Comparison of ENCODE assay signal across 9 cellular contexts in genomic region chr17:82240506-82241182, GRCh38. TPM values are rescaled to one million over a fixed set of nuclear protein-coding genes. Genes with fewer than 3 reads are reported as not detected.
A peak's percentile ranks its signal among the peaks of the same experiment; 100 is the strongest.
DNase-seq lines count a peak whose midpoint lies in the region; ATAC-seq and TF ChIP-seq lines count a peak whose summit lies in the region.
"Had no signal": no experiment of that assay in that cellular context is flagged by ENCODE, and none has a peak within 500 bp of the region (broad histone marks: within the 10 kb centered on the region; RNA-seq: fewer than 3 reads in every experiment).

No MANE protein-coding gene starts in this region.

- TF ChIP-seq EP300 in ovary (IDR thresholded peaks at IDR 0.05): no peak

- WGBS in ovary, 3 donors: 51 to 64% (median 56%) methylated on average over 18 to 20 of the region's 20 CpGs

- H3K4me3 ChIP-seq in BLaER1 (no peak overlapping the region), ovary (no peak overlapping the region)
- H3K4me3 ChIP-seq in effector memory CD4-positive, alpha-beta T cell (ENCODE audit: insufficient read depth, low read depth, low read length, poor library complexity, severe bottlenecking): no peak overlapping the region
- H3K4me3 ChIP-seq: MG63 had no signal

- no peaks in the 10 kb centered on the region for H3K27me3 Mint-ChIP-seq in IgD-negative memory B cell

- H3K36me3 ChIP-seq in BLaER1 (peaks cover 77% of the 10 kb centered on the region), ovary (no peaks in the 10 kb centered on the region)
- peaks cover 35% of the 10 kb centered on the region for H3K36me3 ChIP-seq in effector memory CD4-positive, alpha-beta T cell (ENCODE audit: control insufficient read depth, insufficient read depth, low read length)

- no peaks in the 10 kb centered on the region for H3K9me3 Mint-ChIP-seq in IgD-negative memory B cell

- peak overlapping the region; percentile 99 for H3K4me2 ChIP-seq in BLaER1

- H4K20me1 ChIP-seq in BLaER1: peaks cover 100% of the 10 kb centered on the region

- H3K27me3 ChIP-seq in BLaER1 (no peaks in the 10 kb centered on the region), ovary (no peaks in the 10 kb centered on the region)
- no peaks in the 10 kb centered on the region for H3K27me3 ChIP-seq in effector memory CD4-positive, alpha-beta T cell (replicated peaks; ENCODE audit: control insufficient read depth, insufficient read depth, low read length, poor library complexity, severe bottlenecking)
- H3K27me3 ChIP-seq: MG63 had no signal

- peak overlapping the region in 2 of 3 donors; percentile 67 to 86 for H3K27ac Mint-ChIP-seq in IgD-negative memory B cell

- no peak for DNase-seq in effector memory CD4-positive, alpha-beta T cell
- peak in 2 of 5 donors; percentile 40 to 53 for DNase-seq in ovary
- DNase-seq in OCI-M1 (lab: John Stamatoyannopoulos, UW): no peak
- no peak for DNase-seq in NCI-H187 treated with DMSO at 0.1 percent for 48 hours (lab: John Stamatoyannopoulos, UW)

- peaks cover 10 to 25% (median 16%) of the 10 kb centered on the region in 3 donors for H3K4me1 Mint-ChIP-seq in IgD-negative memory B cell

- H3K36me3 Mint-ChIP-seq in IgD-negative memory B cell: peaks cover 4% of the 10 kb centered on the region

- H3K9me3 ChIP-seq in BLaER1: no peaks in the 10 kb centered on the region
- H3K9me3 ChIP-seq in effector memory CD4-positive, alpha-beta T cell (ENCODE audit: control insufficient read depth, low read length): no peaks in the 10 kb centered on the region
- no peaks in the 10 kb centered on the region for H3K9me3 ChIP-seq in ovary
- H3K9me3 ChIP-seq: MG63 had no signal

- ATAC-seq in GM19463 (IDR thresholded peaks at IDR 0.05; ENCODE audit: unreplicated experiment) (no peak), GM21717 (IDR thresholded peaks at IDR 0.05; ENCODE audit: unreplicated experiment) (no peak)

- peak overlapping the region; percentile 63 for H3K27ac ChIP-seq in BLaER1
- H3K27ac ChIP-seq in effector memory CD4-positive, alpha-beta T cell (ENCODE audit: insufficient read depth, low read length, poor library complexity, severe bottlenecking): peak overlapping the region; percentile 28
- peak overlapping the region; percentile 65 to 67 for H3K27ac ChIP-seq in ovary

- H3K4me1 ChIP-seq in BLaER1 (peaks cover 87% of the 10 kb centered on the region), ovary (ENCODE audit: insufficient read depth) (peaks cover 65% of the 10 kb centered on the region)
- peaks cover 52% of the 10 kb centered on the region for H3K4me1 ChIP-seq in effector memory CD4-positive, alpha-beta T cell (ENCODE audit: control insufficient read depth, insufficient read depth, low read length, poor library complexity, severe bottlenecking)

- H3K9ac ChIP-seq in BLaER1: peak overlapping the region; percentile 45

- no peak for TF ChIP-seq POLR2A in ovary (IDR thresholded peaks at IDR 0.05)

- no peak for TF ChIP-seq CTCF in ovary (IDR thresholded peaks at IDR 0.05)

- intact Hi-C loops in ovary (cut with DNase I): loop anchor here in 2 of 4 donors (1.0 to 10.0 kb wide), 2 partner anchors 13 to 84 kb away; no protein-coding TSS in a partner anchor

- H3K4me3 Mint-ChIP-seq in IgD-negative memory B cell: peak overlapping the region in 1 of 4 donors; percentile 57

RNA-seq across cellular contexts. Expression of gene SLC16A3, which starts 11.8 kb away (rescaled TPM):
- 3.7 TPM for polyA plus RNA-seq in IgD-negative memory B cell
- total RNA-seq in ovary: 10 to 100 TPM; 10.5 to 23.2 (median 18.0) TPM
- polyA plus RNA-seq in ovary: 1 to 10 TPM; 3.5 to 5.0 TPM

RNA-seq across cellular contexts. Expression of gene CCDC57, which starts 28.0 kb away (rescaled TPM):
- polyA plus RNA-seq in IgD-negative memory B cell: 34.1 TPM
- total RNA-seq in ovary: 10 to 100 TPM; 22.9 to 65.0 (median 41.9) TPM
- polyA plus RNA-seq in ovary: 10 to 100 TPM in 1 of 2 donors, 1 to 10 TPM in 1; 7.7 to 22.2 TPM

RNA-seq across cellular contexts. Expression of gene CSNK1D, which starts 32.9 kb away (rescaled TPM):
- 78.3 TPM for polyA plus RNA-seq in IgD-negative memory B cell
- 100 to 1,000 TPM in 5 of 7 donors, 10 to 100 TPM in 2; 46.0 to 160 (median 121) TPM for total RNA-seq in ovary
- polyA plus RNA-seq in ovary: 100 to 1,000 TPM in 1 of 2 donors, 10 to 100 TPM in 1; 81.2 to 134 TPM
